ENCODE assay signal across 21 cellular contexts in genomic region chr5:157581870-157582269, GRCh38. TPM values are rescaled to one million over a fixed set of nuclear protein-coding genes. Genes with fewer than 3 reads are reported as not detected.
DNase-seq lines count a peak whose midpoint lies in the region; ATAC-seq, FAIRE-seq and TF ChIP-seq lines count a peak whose summit lies in the region.
"Had no signal": no experiment of that assay in that cellular context is flagged by ENCODE, and none has a peak within 500 bp of the region (broad histone marks: within the 10 kb centered on the region; RNA-seq: fewer than 3 reads in every experiment).

No MANE protein-coding gene starts in this region.

- TF ChIP-seq CTCF in left ventricle myocardium inferior (IDR thresholded peaks at IDR 0.05; ENCODE audit: borderline replicate concordance) = no peak

- POLR2A ChIA-PET in activated CD4-positive, alpha-beta memory T cell treated with anti-CD3 and anti-CD28 coated beads, Interleukin-2, amount 10 ng/mL, durations not matched to agents 7 days and 5 days (lab: Charles Lee) = interaction anchor here (0.7 to 6.9 kb wide), 5 partner anchors 9 to 86 kb away, joined by 3 to 54 read pairs (median 3); no protein-coding TSS in a partner anchor

- H3K4me3 Mint-ChIP-seq in T-helper 1 cell treated with Interleukin-12 subunit alpha and Interleukin-12 subunit beta and Interleukin-4 antibody, amounts not matched to agents 30 μg/mL and 1 μg/mL, for 36 hours = no peak overlapping the region
- H3K4me3 Mint-ChIP-seq in activated CD4-positive, alpha-beta memory T cell treated with anti-CD3 and anti-CD28 coated beads, Interleukin-2, amount 10 ng/mL, durations not matched to agents 7 days and 5 days = no peak overlapping the region
- H3K4me3 Mint-ChIP-seq in memory B cell = peak overlapping the region; percentile 9

- H3K27ac Mint-ChIP-seq in T-helper 1 cell treated with Interleukin-12 subunit alpha and Interleukin-12 subunit beta and Interleukin-4 antibody, amounts not matched to agents 30 μg/mL and 1 μg/mL, for 36 hours = peak overlapping the region; percentile 81
- H3K27ac Mint-ChIP-seq in activated CD4-positive, alpha-beta memory T cell treated with anti-CD3 and anti-CD28 coated beads, Interleukin-2, amount 10 ng/mL, durations not matched to agents 7 days and 5 days = peak overlapping the region; percentile 36
- peak overlapping the region; percentile 72 for H3K27ac Mint-ChIP-seq in memory B cell

- peaks cover 4% of the 10 kb centered on the region for H3K9me3 ChIP-seq in left ventricle myocardium inferior (replicated peaks)
- H3K9me3 ChIP-seq: esophagus muscularis mucosa, psoas muscle had no signal

- peaks cover 63% of the 10 kb centered on the region for H3K4me1 Mint-ChIP-seq in T-helper 1 cell treated with Interleukin-12 subunit alpha and Interleukin-12 subunit beta and Interleukin-4 antibody, amounts not matched to agents 30 μg/mL and 1 μg/mL, for 36 hours (ENCODE audit: low read depth)
- peaks cover 59% of the 10 kb centered on the region for H3K4me1 Mint-ChIP-seq in activated CD4-positive, alpha-beta memory T cell treated with anti-CD3 and anti-CD28 coated beads, Interleukin-2, amount 10 ng/mL, durations not matched to agents 7 days and 5 days
- peaks cover 48% of the 10 kb centered on the region for H3K4me1 Mint-ChIP-seq in memory B cell

- peaks cover 13% of the 10 kb centered on the region for H3K4me1 ChIP-seq in left ventricle myocardium inferior

- no peaks in the 10 kb centered on the region for H3K27me3 Mint-ChIP-seq in T-helper 1 cell treated with Interleukin-12 subunit alpha and Interleukin-12 subunit beta and Interleukin-4 antibody, amounts not matched to agents 30 μg/mL and 1 μg/mL, for 36 hours (ENCODE audit: low read depth)
- H3K27me3 Mint-ChIP-seq in activated CD4-positive, alpha-beta memory T cell treated with anti-CD3 and anti-CD28 coated beads, Interleukin-2, amount 10 ng/mL, durations not matched to agents 7 days and 5 days = no peaks in the 10 kb centered on the region
- H3K27me3 Mint-ChIP-seq in memory B cell = no peaks in the 10 kb centered on the region

- no peak for ATAC-seq in memory B cell (ENCODE audit: low read depth)
- ATAC-seq: psoas muscle, Right ventricle myocardium inferior had no signal

- H3K4me3 ChIP-seq in left ventricle myocardium inferior = no peak overlapping the region
- H3K4me3 ChIP-seq: esophagus muscularis mucosa, hepatocyte, psoas muscle had no signal

- intact Hi-C loops in left ventricle myocardium inferior (cut with micrococcal nuclease) = no loop called here

- no peaks in the 10 kb centered on the region for H3K36me3 ChIP-seq in left ventricle myocardium inferior
- H3K36me3 ChIP-seq: esophagus muscularis mucosa had no signal

- peaks cover 6% of the 10 kb centered on the region for H3K36me3 Mint-ChIP-seq in T-helper 1 cell treated with Interleukin-12 subunit alpha and Interleukin-12 subunit beta and Interleukin-4 antibody, amounts not matched to agents 30 μg/mL and 1 μg/mL, for 36 hours (ENCODE audit: low read depth)
- peaks cover 11% of the 10 kb centered on the region for H3K36me3 Mint-ChIP-seq in activated CD4-positive, alpha-beta memory T cell treated with anti-CD3 and anti-CD28 coated beads, Interleukin-2, amount 10 ng/mL, durations not matched to agents 7 days and 5 days (ENCODE audit: low read depth)
- H3K36me3 Mint-ChIP-seq in memory B cell = no peaks in the 10 kb centered on the region

- FAIRE-seq in GM12891 (lab: Jason Lieb, UNC) = peak; percentile 33
- FAIRE-seq: frontal cortex had no signal

- no peaks in the 10 kb centered on the region for H3K27me3 ChIP-seq in left ventricle myocardium inferior (ENCODE audit: low read depth)
- H3K27me3 ChIP-seq: esophagus muscularis mucosa, hepatocyte had no signal

- H3K27ac ChIP-seq in left ventricle myocardium inferior (replicated peaks) = no peak overlapping the region
- H3K27ac ChIP-seq: esophagus muscularis mucosa, hepatocyte, psoas muscle had no signal

- DNase-seq in T-helper 1 cell (no peak), GM12891 (ENCODE audit: insufficient read length, low spot score) (no peak), memory B cell (ENCODE audit: low spot score in 2 of 2) (no peak), left ventricle myocardium inferior (no peak), iPS-NIHi7 (ENCODE audit: extremely low spot score) (no peak)
- DNase-seq in activated CD4-positive, alpha-beta memory T cell treated with anti-CD3 and anti-CD28 coated beads, Interleukin-2, amount 10 ng/mL, durations not matched to agents 7 days and 5 days = no peak
- no peak for DNase-seq in NK-92 treated with Interleukin-12 subunit alpha and Interleukin-12 subunit beta, amount 100 ng/mL, for 24 hours (lab: John Stamatoyannopoulos, UW)
- DNase-seq: activated T-cell treated with anti-CD3 and anti-CD28 coated beads for 4 hours; cerebellar nuclear complex; COR-L47; DMS79; effector CD4-positive, alpha-beta T cell; KBM-7; NCI-H1694 treated with DMSO at 0.1 percent for 48 hours; OCI-M1; psoas muscle had no signal

- peaks cover 19% of the 10 kb centered on the region for H3K9me3 Mint-ChIP-seq in T-helper 1 cell treated with Interleukin-12 subunit alpha and Interleukin-12 subunit beta and Interleukin-4 antibody, amounts not matched to agents 30 μg/mL and 1 μg/mL, for 36 hours
- peaks cover 6% of the 10 kb centered on the region for H3K9me3 Mint-ChIP-seq in activated CD4-positive, alpha-beta memory T cell treated with anti-CD3 and anti-CD28 coated beads, Interleukin-2, amount 10 ng/mL, durations not matched to agents 7 days and 5 days
- H3K9me3 Mint-ChIP-seq in memory B cell = no peaks in the 10 kb centered on the region

- TF ChIP-seq POLR2A in GM12891 (IDR thresholded peaks at IDR 0.05; ENCODE audit: low read depth, low read length) = no peak

- CTCF ChIA-PET in activated CD4-positive, alpha-beta memory T cell treated with anti-CD3 and anti-CD28 coated beads, Interleukin-2, amount 10 ng/mL, durations not matched to agents 7 days and 5 days (lab: Charles Lee) = interaction anchor here (0.8 to 2.6 kb wide), 2 partner anchors 14 to 69 kb away, joined by 4 to 11 read pairs; no protein-coding TSS in a partner anchor

TF ChIP-seq in GM12891, 5 proteins besides CTCF, POLR2A, EP300 and RAD21:
- TF ChIP-seq POLR2AphosphoS5 (IDR thresholded peaks at IDR 0.05; ENCODE audit: low read depth, low read length) (no peak), SPI1 (IDR thresholded peaks at IDR 0.05; ENCODE audit: low read depth, low read length) (peak; percentile 54)

RNA-seq across cellular contexts. Expression of gene ADAM19, which starts 6.3 kb away (rescaled TPM):
- polyA plus RNA-seq in GM12891 (2012; ENCODE audit: low read depth, missing spikeins) = 8.8 TPM
- total RNA-seq in activated CD4-positive, alpha-beta memory T cell treated with anti-CD3 and anti-CD28 coated beads, Interleukin-2, amount 10 ng/mL, durations not matched to agents 7 days and 5 days = 100 to 1,000 TPM; 309 to 313 TPM
- total RNA-seq in left ventricle myocardium inferior = 17.7 TPM

Comparison
In these comparisons a context has a peak if more than half of its experiments do, and no peak if none do; other contexts are left out.
1. RNA of gene ADAM19, which starts 6.3 kb away (total RNA-seq): 309 to 313 TPM in activated CD4-positive, alpha-beta memory T cell treated with anti-CD3 and anti-CD28 coated beads, Interleukin-2, amount 10 ng/mL, durations not matched to agents 7 days and 5 days; 17.7 TPM in left ventricle myocardium inferior (single experiment); every median in the first group is over 10 times any median in the second.
2. Peak in every context shown above with its lines, with median percentiles within 50 percentile points of each other: H3K27ac Mint-ChIP-seq.